In the genomic region with DNA sequence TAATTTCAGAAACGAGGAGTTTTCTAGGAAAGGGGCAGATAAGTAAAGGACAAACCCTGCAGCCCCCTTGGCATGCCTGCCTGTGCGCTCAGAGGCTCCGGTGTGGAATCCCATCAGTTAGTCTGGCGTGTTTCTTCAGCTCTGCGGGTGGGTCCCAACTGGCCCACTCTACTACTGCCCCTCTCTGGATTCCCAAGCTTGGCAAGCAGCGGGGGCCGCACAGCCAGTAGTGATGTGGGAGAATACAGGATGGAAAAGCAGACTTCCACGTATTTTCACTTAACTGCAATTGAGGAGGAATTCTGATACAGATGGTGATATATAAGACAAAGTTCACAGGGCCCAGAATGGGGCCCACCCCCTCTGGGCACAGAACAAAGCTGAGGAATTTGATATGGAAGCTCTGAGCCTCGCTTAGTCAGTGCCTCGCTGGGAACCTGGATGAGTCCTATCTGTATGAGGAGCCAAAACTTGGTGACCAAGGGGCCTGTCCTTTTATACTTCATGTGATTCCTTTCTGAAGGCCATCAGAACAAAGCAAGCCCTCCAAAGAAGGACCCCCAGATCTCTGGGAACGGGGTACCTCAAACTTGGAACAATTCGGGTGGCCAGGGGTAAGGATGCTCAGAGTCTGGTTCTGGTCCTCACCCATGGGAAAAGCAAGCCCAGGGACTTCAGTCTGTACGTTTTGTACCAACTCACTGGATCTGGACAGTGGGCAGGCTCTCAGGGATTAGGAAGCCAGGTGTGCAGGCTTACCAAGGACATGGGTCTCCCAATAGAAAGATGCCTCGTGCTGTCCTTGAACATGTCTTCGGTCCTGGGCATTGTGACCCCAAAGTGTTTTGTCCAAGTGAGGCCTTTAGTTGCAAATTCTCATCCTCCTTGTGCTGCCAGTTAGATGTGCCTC, we compare ENCODE assay signal across 24 cellular contexts. TPM values are rescaled to one million over a fixed set of nuclear protein-coding genes. Genes with fewer than 3 reads are reported as not detected.
DNase-seq lines count a peak whose midpoint lies in the region; ATAC-seq and TF ChIP-seq lines count a peak whose summit lies in the region.
"Had no signal": no experiment of that assay in that cellular context is flagged by ENCODE, and none has a peak within 500 bp of the region (broad histone marks: within the 10 kb centered on the region; RNA-seq: fewer than 3 reads in every experiment).

No MANE protein-coding gene starts in this region.

- H3K4me1 Mint-ChIP-seq in memory B cell = peaks cover 2% of the 10 kb centered on the region
- H3K4me1 Mint-ChIP-seq in stimulated activated naive B cell treated with anti-CD40 and anti-IgM and Interleukin-4, amounts not matched to agents 10 μg/mL and 1 μg/mL and 100 μg/mL, for 72 hours = peaks cover 25 to 43% of the 10 kb centered on the region in 2 donors
- H3K4me1 Mint-ChIP-seq in activated CD8-positive, alpha-beta T cell treated with anti-CD3 and anti-CD28 coated beads for 36 hours (ENCODE audit: low read depth) = no peaks in the 10 kb centered on the region
- H3K4me1 Mint-ChIP-seq: immature natural killer cell had no signal

- peak overlapping the region; percentile 22; the same call in 1 of the 2 replicates for H3K27ac ChIP-seq in WERI-Rb-1
- H3K27ac ChIP-seq in stomach = no peak overlapping the region
- H3K27ac ChIP-seq: epithelial cell of prostate, hepatocyte, parathyroid adenoma, right lobe of liver, tibial artery had no signal

- 86 to 93% (median 88%) methylated on average over 15 of the region's 15 CpGs for WGBS in stomach, 5 donors

- H3K9me3 ChIP-seq in WERI-Rb-1 (ENCODE audit: severe bottlenecking) (no peaks in the 10 kb centered on the region), stomach (no peaks in the 10 kb centered on the region)
- H3K9me3 ChIP-seq: HAP-1, right lobe of liver, tibial artery had no signal

- intact Hi-C loops in stomach (cut with DNase I; ENCODE audit: low total_unique reads) = loop anchor here (5.0 kb wide), 1 partner anchor 255 kb away; no protein-coding TSS in a partner anchor
- intact Hi-C loops in activated CD8-positive, alpha-beta T cell treated with anti-CD3 and anti-CD28 coated beads for 36 hours (cut with micrococcal nuclease) = no loop called here

- peak; percentile 31 for DNase-seq in ELR (ENCODE audit: low read depth)
- DNase-seq in WERI-Rb-1 = no peak
- no peak for DNase-seq in memory B cell (ENCODE audit: low spot score in 2 of 2)
- no peak for DNase-seq in stimulated activated naive B cell treated with anti-CD40 and anti-IgM and Interleukin-4, amounts not matched to agents 10 μg/mL and 1 μg/mL and 100 μg/mL, for 72 hours
- DNase-seq in stomach = no peak
- no peak for DNase-seq in SHP77 (lab: John Stamatoyannopoulos, UW)
- DNase-seq in activated CD8-positive, alpha-beta T cell treated with anti-CD3 and anti-CD28 coated beads for 36 hours = no peak
- DNase-seq: activated naive CD8-positive, alpha-beta T cell treated with anti-CD3 and anti-CD28 coated beads for 36 hours; foreskin melanocyte; immature natural killer cell; midbrain; stimulated activated CD4-positive, alpha-beta T cell treated with anti-CD3 and anti-CD28 coated beads, Interleukin-12 subunit alpha, Interleukin-12 subunit beta, amount 100 ng/mL, for 4 hours; stimulated activated CD4-positive, alpha-beta T cell treated with anti-CD3 and anti-CD28 coated beads, Interleukin-4, amount 100 ng/mL, for 4 hours had no signal

- ATAC-seq in memory B cell (ENCODE audit: low read depth) = no peak
- no peak for ATAC-seq in stimulated activated naive B cell treated with anti-CD40 and anti-IgM and Interleukin-4, amounts not matched to agents 10 μg/mL and 1 μg/mL and 100 μg/mL, for 72 hours (replicated peaks)
- ATAC-seq in activated CD8-positive, alpha-beta T cell treated with anti-CD3 and anti-CD28 coated beads for 36 hours = no peak
- ATAC-seq: HepG2; natural killer cell treated with Interleukin-12 subunit alpha and Interleukin-12 subunit beta and Interleukin-15 and Interleukin-18, amount 100 ng/mL, for 72 hours; right lobe of liver; WTC11 had no signal

- no peak for TF ChIP-seq EP300 in stomach (IDR thresholded peaks at IDR 0.05)

- no peak for TF ChIP-seq CTCF in WERI-Rb-1 (IDR thresholded peaks at IDR 0.05; ENCODE audit: low read depth, low read length)
- TF ChIP-seq CTCF in stomach (IDR thresholded peaks at IDR 0.05) = no peak
- TF ChIP-seq CTCF in activated CD8-positive, alpha-beta T cell treated with anti-CD3 and anti-CD28 coated beads for 36 hours (IDR thresholded peaks at IDR 0.05) = no peak

- no peaks in the 10 kb centered on the region for H3K27me3 Mint-ChIP-seq in memory B cell
- no peaks in the 10 kb centered on the region for H3K27me3 Mint-ChIP-seq in stimulated activated naive B cell treated with anti-CD40 and anti-IgM and Interleukin-4, amounts not matched to agents 10 μg/mL and 1 μg/mL and 100 μg/mL, for 72 hours
- H3K27me3 Mint-ChIP-seq in activated CD8-positive, alpha-beta T cell treated with anti-CD3 and anti-CD28 coated beads for 36 hours = no peaks in the 10 kb centered on the region
- H3K27me3 Mint-ChIP-seq: activated naive CD8-positive, alpha-beta T cell treated with anti-CD3 and anti-CD28 coated beads for 36 hours; natural killer cell treated with Interleukin-12 subunit alpha and Interleukin-12 subunit beta and Interleukin-15 and Interleukin-18, amount 100 ng/mL, for 72 hours; stimulated activated naive CD8-positive, alpha-beta T cell treated with anti-CD3 and anti-CD28 coated beads, Interleukin-15, Interleukin-2, amounts not matched to agents 100 ng/mL and 50 ng/mL, for 24 hours had no signal

- peaks cover 11% of the 10 kb centered on the region for H3K36me3 Mint-ChIP-seq in memory B cell
- H3K36me3 Mint-ChIP-seq in stimulated activated naive B cell treated with anti-CD40 and anti-IgM and Interleukin-4, amounts not matched to agents 10 μg/mL and 1 μg/mL and 100 μg/mL, for 72 hours = peaks cover 34 to 47% of the 10 kb centered on the region in 2 donors
- H3K36me3 Mint-ChIP-seq in activated CD8-positive, alpha-beta T cell treated with anti-CD3 and anti-CD28 coated beads for 36 hours (ENCODE audit: low read depth) = peaks cover 6% of the 10 kb centered on the region
- H3K36me3 Mint-ChIP-seq: activated naive CD8-positive, alpha-beta T cell treated with anti-CD3 and anti-CD28 coated beads for 36 hours; natural killer cell treated with Interleukin-12 subunit alpha and Interleukin-12 subunit beta and Interleukin-15 and Interleukin-18, amount 100 ng/mL, for 72 hours had no signal

- no peak overlapping the region for H3K4me3 ChIP-seq in WERI-Rb-1 (ENCODE audit: low read depth, low read length)
- no peak overlapping the region for H3K4me3 ChIP-seq in stomach
- H3K4me3 ChIP-seq: HAP-1, hepatocyte, right lobe of liver, tibial artery had no signal

- H3K27me3 ChIP-seq in WERI-Rb-1 (ENCODE audit: insufficient read depth, low read depth, severe bottlenecking) = no peaks in the 10 kb centered on the region
- H3K27me3 ChIP-seq in stomach = no peaks in the 10 kb centered on the region
- H3K27me3 ChIP-seq: hepatocyte, right lobe of liver, tibial artery had no signal

- peak overlapping the region; percentile 71 for H3K27ac Mint-ChIP-seq in memory B cell
- H3K27ac Mint-ChIP-seq in stimulated activated naive B cell treated with anti-CD40 and anti-IgM and Interleukin-4, amounts not matched to agents 10 μg/mL and 1 μg/mL and 100 μg/mL, for 72 hours = peak overlapping the region; percentile 81
- H3K27ac Mint-ChIP-seq in activated CD8-positive, alpha-beta T cell treated with anti-CD3 and anti-CD28 coated beads for 36 hours = no peak overlapping the region
- H3K27ac Mint-ChIP-seq: activated naive CD8-positive, alpha-beta T cell treated with anti-CD3 and anti-CD28 coated beads for 36 hours; natural killer cell treated with Interleukin-12 subunit alpha and Interleukin-12 subunit beta and Interleukin-15 and Interleukin-18, amount 100 ng/mL, for 72 hours; stimulated activated naive CD8-positive, alpha-beta T cell treated with anti-CD3 and anti-CD28 coated beads, Interleukin-15, Interleukin-2, amounts not matched to agents 100 ng/mL and 50 ng/mL, for 24 hours; T-helper 2 cell treated with Interferon-gamma antibody and Interleukin-4, amounts not matched to agents 5 μg/mL and 100 μg/mL, for 36 hours; WTC11 had no signal

- no peak overlapping the region for H3K4me3 Mint-ChIP-seq in memory B cell
- no peak overlapping the region for H3K4me3 Mint-ChIP-seq in stimulated activated naive B cell treated with anti-CD40 and anti-IgM and Interleukin-4, amounts not matched to agents 10 μg/mL and 1 μg/mL and 100 μg/mL, for 72 hours
- no peak overlapping the region for H3K4me3 Mint-ChIP-seq in activated CD8-positive, alpha-beta T cell treated with anti-CD3 and anti-CD28 coated beads for 36 hours
- H3K4me3 Mint-ChIP-seq: activated naive CD8-positive, alpha-beta T cell treated with anti-CD3 and anti-CD28 coated beads for 36 hours; immature natural killer cell; natural killer cell treated with Interleukin-12 subunit alpha and Interleukin-12 subunit beta and Interleukin-15 and Interleukin-18, amount 100 ng/mL, for 72 hours; stimulated activated naive CD8-positive, alpha-beta T cell treated with anti-CD3 and anti-CD28 coated beads, Interleukin-15, Interleukin-2, amounts not matched to agents 100 ng/mL and 50 ng/mL, for 24 hours; T-helper 2 cell treated with Interferon-gamma antibody and Interleukin-4, amounts not matched to agents 5 μg/mL and 100 μg/mL, for 36 hours; WTC11 had no signal

- no peak for TF ChIP-seq POLR2A in stomach (IDR thresholded peaks at IDR 0.05)

- POLR2A ChIA-PET in activated CD8-positive, alpha-beta T cell treated with anti-CD3 and anti-CD28 coated beads for 36 hours (lab: Charles Lee) = interaction anchor here (0.6 to 1.1 kb wide), 2 partner anchors 21 to 131 kb away, joined by 3 read pairs; no protein-coding TSS in a partner anchor

- H3K36me3 ChIP-seq in WERI-Rb-1 (peaks cover 34% of the 10 kb centered on the region), stomach (peaks cover 0 to 34% (median 28%) of the 10 kb centered on the region in 4 donors)
- H3K36me3 ChIP-seq: right lobe of liver had no signal

- H3K9me3 Mint-ChIP-seq in memory B cell = no peaks in the 10 kb centered on the region
- no peaks in the 10 kb centered on the region for H3K9me3 Mint-ChIP-seq in stimulated activated naive B cell treated with anti-CD40 and anti-IgM and Interleukin-4, amounts not matched to agents 10 μg/mL and 1 μg/mL and 100 μg/mL, for 72 hours
- no peaks in the 10 kb centered on the region for H3K9me3 Mint-ChIP-seq in activated CD8-positive, alpha-beta T cell treated with anti-CD3 and anti-CD28 coated beads for 36 hours
- H3K9me3 Mint-ChIP-seq: activated naive CD8-positive, alpha-beta T cell treated with anti-CD3 and anti-CD28 coated beads for 36 hours; immature natural killer cell; natural killer cell treated with Interleukin-12 subunit alpha and Interleukin-12 subunit beta and Interleukin-15 and Interleukin-18, amount 100 ng/mL, for 72 hours; stimulated activated naive CD8-positive, alpha-beta T cell treated with anti-CD3 and anti-CD28 coated beads, Interleukin-15, Interleukin-2, amounts not matched to agents 100 ng/mL and 50 ng/mL, for 24 hours; T-helper 2 cell treated with Interferon-gamma antibody and Interleukin-4, amounts not matched to agents 5 μg/mL and 100 μg/mL, for 36 hours; WTC11 had no signal

- H3K4me1 ChIP-seq in stomach = peaks cover 0 to 12% (median 0%) of the 10 kb centered on the region in 4 donors
- H3K4me1 ChIP-seq: HAP-1, parathyroid adenoma had no signal

- CTCF ChIA-PET in activated CD8-positive, alpha-beta T cell treated with anti-CD3 and anti-CD28 coated beads for 36 hours (lab: Charles Lee) = interaction anchor here (1.0 to 4.5 kb wide), 7 partner anchors 13 to 260 kb away, joined by 3 to 14 read pairs (median 5); no protein-coding TSS in a partner anchor

RNA-seq across cellular contexts. Expression of gene RELT, which starts 26.0 kb away (rescaled TPM):
- total RNA-seq in stomach = 10 to 100 TPM in 1 of 5 donors, 1 to 10 TPM in 2, not detected in 2; 2.2 to 18.7 (median 2.9) TPM
- polyA plus RNA-seq in stomach = 1 to 10 TPM; 1.2 to 1.6 (median 1.2) TPM
- 10 to 100 TPM; 26.6 to 29.6 TPM for total RNA-seq in activated CD8-positive, alpha-beta T cell treated with anti-CD3 and anti-CD28 coated beads for 36 hours
